ENCODE assay signal across 25 cellular contexts in the genomic region with DNA sequence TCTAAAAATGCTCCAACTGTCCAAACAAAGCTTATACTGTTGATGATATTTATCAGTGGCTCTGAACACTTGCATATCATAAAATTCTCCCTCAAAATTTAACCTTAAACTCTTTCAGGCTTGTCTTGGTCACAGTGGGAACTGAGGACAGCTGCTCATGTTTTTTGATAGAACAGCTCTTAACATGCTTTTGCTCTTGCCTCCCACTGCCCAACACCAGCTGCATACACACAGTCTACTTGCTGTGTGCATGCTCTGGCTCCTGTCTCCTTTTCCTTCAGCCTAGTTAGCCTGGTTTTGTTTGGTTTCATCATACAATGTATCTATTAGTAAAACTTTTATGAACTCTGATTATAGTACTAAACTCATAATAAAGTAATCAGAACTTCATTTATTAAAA.
"Had no signal": no experiment of that assay in that cellular context is flagged by ENCODE, and none has a peak within 500 bp of the region (broad histone marks: within the 10 kb centered on the region; RNA-seq: fewer than 3 reads in every experiment).

No MANE protein-coding gene starts in this region.

- H3K27me3 ChIP-seq: stomach, suprapubic skin, testis, thyroid gland, tibial artery, tibial nerve, transverse colon, upper lobe of left lung, upper lobe of right lung, uterus, vagina had no signal

- ATAC-seq: stimulated activated effector memory CD8-positive, alpha-beta T cell treated with anti-CD3 and anti-CD28 coated beads, Interleukin-12 subunit alpha, Interleukin-12 subunit beta, amount 100 ng/mL, for 72 hours; stimulated activated memory B cell treated with anti-CD40 and anti-IgM and Interleukin-4, amounts not matched to agents 10 μg/mL and 1 μg/mL and 100 μg/mL, for 72 hours; stimulated activated naive B cell treated with anti-CD40 and anti-IgM and Interleukin-4, amounts not matched to agents 10 μg/mL and 1 μg/mL and 100 μg/mL, for 72 hours; stimulated activated naive CD8-positive, alpha-beta T cell treated with anti-CD3 and anti-CD28 coated beads, Interleukin-15, amount 100 ng/mL, for 72 hours; stimulated activated naive CD8-positive, alpha-beta T cell treated with anti-CD3 and anti-CD28 coated beads, Interleukin-15, Interleukin-2, amounts not matched to agents 100 U/mL and 50 U/mL, for 24 hours; upper lobe of right lung had no signal

- H3K36me3 ChIP-seq: stomach, suprapubic skin, thoracic aorta, thyroid gland, tibial artery, tibial nerve, transverse colon, upper lobe of left lung, upper lobe of right lung, uterus, vagina had no signal

- H3K9me3 ChIP-seq: suprapubic skin, testis, thoracic aorta, thyroid gland, tibial artery, transverse colon, upper lobe of left lung, upper lobe of right lung, uterus, vagina had no signal

- H3K4me1 ChIP-seq: upper lobe of left lung, upper lobe of right lung had no signal

- H3K27ac ChIP-seq: stomach, suprapubic skin, testis, thoracic aorta, thyroid gland, tibial artery, tibial nerve, transverse colon, upper lobe of left lung, upper lobe of right lung, uterus, vagina had no signal

- H3K4me3 ChIP-seq: stomach, suprapubic skin, testis, thoracic aorta, thyroid gland, tibial artery, tibial nerve, transverse colon, upper lobe of left lung, upper lobe of right lung, uterus, vagina had no signal

- DNase-seq: stimulated activated CD4-positive, alpha-beta T cell treated with anti-CD3 and anti-CD28 coated beads, Interleukin-2, amount 100 ng/mL, for 48 hours; stimulated activated CD4-positive, alpha-beta T cell treated with anti-CD3 and anti-CD28 coated beads, Interleukin-4, amount 100 ng/mL, for 1 hour; stimulated activated CD4-positive, alpha-beta T cell treated with anti-CD3 and anti-CD28 coated beads, Interleukin-4, amount 100 ng/mL, for 24 hours; stimulated activated CD4-positive, alpha-beta T cell treated with anti-CD3 and anti-CD28 coated beads, Interleukin-4, amount 100 ng/mL, for 4 hours; stimulated activated CD8-positive, alpha-beta memory T cell treated with anti-CD3 and anti-CD28 coated beads, Interleukin-4, amount 100 ng/mL, for 48 hours; stimulated activated naive B cell treated with anti-CD40 and anti-IgM and Interleukin-4, amounts not matched to agents 10 μg/mL and 1 μg/mL and 100 μg/mL, for 72 hours; stimulated activated naive CD4-positive, alpha-beta T cell; stimulated activated naive CD4-positive, alpha-beta T cell treated with Interleukin-2 at 50 U/mL for 16 hours; stimulated activated naive CD8-positive, alpha-beta T cell treated with anti-CD3 and anti-CD28 coated beads, Interleukin-15, amount 100 ng/mL, for 72 hours; stimulated activated naive CD8-positive, alpha-beta T cell treated with anti-CD3 and anti-CD28 coated beads, Interleukin-15, Interleukin-2, amounts not matched to agents 100 U/mL and 50 U/mL, for 24 hours; stomach; substantia nigra; testis; thyroid gland; tibial artery; transverse colon; upper lobe of left lung; upper lobe of right lung; uterus had no signal
